ENCODE assay signal across 8 cellular contexts in the genomic region with DNA sequence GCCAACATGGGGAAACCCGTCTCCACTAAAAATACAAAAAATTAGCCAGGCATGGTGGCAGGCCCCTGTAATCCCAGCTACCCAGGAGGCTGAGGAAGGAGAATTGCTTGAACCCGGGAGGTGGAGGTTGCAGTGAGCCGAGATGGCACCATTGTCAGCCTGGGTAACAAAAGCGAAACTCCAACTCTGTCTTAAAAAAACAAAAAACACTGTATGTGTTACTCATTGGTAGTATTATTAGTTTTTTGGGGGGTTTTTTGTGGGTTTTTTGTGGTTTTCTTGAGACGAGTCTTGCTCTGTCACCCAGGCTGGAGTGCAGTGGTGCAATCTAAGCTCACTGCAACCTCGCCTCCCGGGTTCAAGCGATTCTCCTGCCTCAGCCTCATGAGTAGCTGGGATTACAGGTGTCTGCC. TPM values are rescaled to one million over a fixed set of nuclear protein-coding genes. Genes with fewer than 3 reads are reported as not detected.
DNase-seq lines count a peak whose midpoint lies in the region; ATAC-seq and TF ChIP-seq lines count a peak whose summit lies in the region.
"Not testable (repeated sequence)": the region's sequence is repeated elsewhere in the genome, so short reads cannot be mapped to it uniquely, and the experiment has no call there.

No MANE protein-coding gene starts in this region.

- not testable (repeated sequence) for H3K27ac ChIP-seq in BLaER1

- H3K4me1 ChIP-seq in BLaER1 = peaks cover 16% of the 10 kb centered on the region

- not testable (repeated sequence) for H3K36me3 Mint-ChIP-seq in natural killer cell

- H3K36me3 ChIP-seq in BLaER1 = peaks cover 37% of the 10 kb centered on the region

- peak overlapping the region; percentile 63 for H3K4me3 Mint-ChIP-seq in natural killer cell

- intact Hi-C loops in natural killer cell (cut with micrococcal nuclease) = not testable (repeated sequence)

- H3K9me3 Mint-ChIP-seq in natural killer cell = not testable (repeated sequence)

- peak overlapping the region; percentile 69 for H3K4me2 ChIP-seq in BLaER1

- peaks cover 27% of the 10 kb centered on the region for H3K9me3 ChIP-seq in BLaER1

- TF ChIP-seq CTCF in natural killer cell (IDR thresholded peaks at IDR 0.05) = not testable (repeated sequence)

- ATAC-seq in GM18520 (IDR thresholded peaks at IDR 0.05; ENCODE audit: unreplicated experiment) (peak; percentile 47), GM19468 (IDR thresholded peaks at IDR 0.05; ENCODE audit: extremely low read depth, unreplicated experiment) (peak; percentile 25), HG02759 (IDR thresholded peaks at IDR 0.05; ENCODE audit: unreplicated experiment) (peak; percentile 72), HG03175 (IDR thresholded peaks at IDR 0.05; ENCODE audit: unreplicated experiment) (peak; percentile 79), natural killer cell (peak; percentile 87 to 91 (median 91))

- not testable (repeated sequence) for H3K9ac ChIP-seq in BLaER1

- not testable (repeated sequence) for H3K4me3 ChIP-seq in BLaER1

- H3K27me3 Mint-ChIP-seq in natural killer cell (ENCODE audit: low read depth in 2 of 2) = not testable (repeated sequence)

- H3K4me1 Mint-ChIP-seq in natural killer cell = peaks cover 36 to 62% of the 10 kb centered on the region in 2 donors

- peak overlapping the region; percentile 80 to 86 for H3K27ac Mint-ChIP-seq in natural killer cell

- DNase-seq in NAMALWA (ENCODE audit: low spot score) = peak; percentile 77
- DNase-seq in activated CD8-positive, alpha-beta memory T cell treated with anti-CD3 and anti-CD28 coated beads, Interleukin-2, amount 50 U/mL, for 4 hours = peak; percentile 24
- peak; percentile 22 for DNase-seq in natural killer cell

- not testable (repeated sequence) for H3K27me3 ChIP-seq in BLaER1

- peaks cover 47% of the 10 kb centered on the region for H4K20me1 ChIP-seq in BLaER1

RNA-seq across cellular contexts. Expression of a gene that starts 17.8 kb away (rescaled TPM):
- total RNA-seq in natural killer cell = 100 to 1,000 TPM in 1 of 3 donors, 10 to 100 TPM in 2; 92.7 to 127 (median 93.5) TPM

Comparison
In these comparisons a context has a peak if more than half of its experiments do, and no peak if none do; other contexts are left out.
1. ATAC-seq: peak in every context shown above with its lines; median percentile 91 in natural killer cell; 79 in HG03175; 72 in HG02759; 47 in GM18520; 25 in GM19468.
2. DNase-seq: peak in every context shown above with its lines; median percentile 77 in NAMALWA; 24 in activated CD8-positive, alpha-beta memory T cell treated with anti-CD3 and anti-CD28 coated beads, Interleukin-2, amount 50 U/mL, for 4 hours; 22 in natural killer cell.